In the genomic region with DNA sequence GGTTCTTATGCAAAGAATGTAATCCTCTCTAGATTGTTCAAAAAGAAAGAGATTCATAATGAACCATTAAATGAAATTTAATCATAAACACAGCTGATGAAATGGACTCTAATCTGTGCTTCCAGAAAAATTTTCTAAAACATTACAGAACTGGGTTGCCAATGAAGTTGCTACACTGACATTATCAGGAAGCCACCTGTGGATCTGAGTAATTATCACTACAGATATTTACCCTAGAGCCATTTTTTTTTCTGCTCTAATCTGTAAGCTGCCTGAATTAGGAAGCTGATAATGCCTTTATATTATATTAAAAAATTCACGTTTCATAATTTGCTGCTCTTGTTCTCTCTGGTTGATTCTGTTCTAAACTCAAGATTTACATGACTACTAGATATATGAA, we compare ENCODE assay signal across 27 cellular contexts.
"Had no signal": no experiment of that assay in that cellular context is flagged by ENCODE, and none has a peak within 500 bp of the region (broad histone marks: within the 10 kb centered on the region; RNA-seq: fewer than 3 reads in every experiment).

No MANE protein-coding gene starts in this region.

- H3K27me3 ChIP-seq: neural progenitor cell, ovary, right lobe of liver, sigmoid colon, stomach, thyroid gland, tibial nerve, upper lobe of left lung, vagina had no signal

- DNase-seq: occipital lobe; ovary; posterior cingulate gyrus; psoas muscle; right cardiac atrium; right lobe of liver; sigmoid colon; small intestine; stimulated activated CD4-positive, alpha-beta T cell treated with anti-CD3 and anti-CD28 coated beads, Interleukin-15, amount 100 ng/mL, for 24 hours; stimulated activated CD4-positive, alpha-beta T cell treated with anti-CD3 and anti-CD28 coated beads, Interleukin-2, amount 100 ng/mL, for 24 hours; stimulated activated CD4-positive, alpha-beta T cell treated with anti-CD3 and anti-CD28 coated beads, Interleukin-2, amount 100 ng/mL, for 48 hours; stimulated activated CD4-positive, alpha-beta T cell treated with anti-CD3 and anti-CD28 coated beads, Interleukin-4, amount 100 ng/mL, for 24 hours; stimulated activated naive B cell treated with anti-CD40 and anti-IgM and Interleukin-4, amounts not matched to agents 10 μg/mL and 1 μg/mL and 100 μg/mL, for 72 hours; stimulated activated naive CD4-positive, alpha-beta T cell treated with Interleukin-2 at 50 U/mL for 16 hours; stomach; thyroid gland; trophoblast cell; upper lobe of left lung had no signal

- H3K4me3 Mint-ChIP-seq: nephron; neural progenitor cell; stimulated activated effector memory CD8-positive, alpha-beta T cell treated with anti-CD3 and anti-CD28 coated beads, Interleukin-12 subunit alpha, Interleukin-12 subunit beta, amount 100 ng/mL, for 72 hours; stimulated activated naive B cell treated with anti-CD40 and anti-IgM and Interleukin-4, amounts not matched to agents 10 μg/mL and 1 μg/mL and 100 μg/mL, for 72 hours; stimulated activated naive CD8-positive, alpha-beta T cell treated with anti-CD3 and anti-CD28 coated beads, Interleukin-15, Interleukin-2, amounts not matched to agents 100 ng/mL and 50 ng/mL, for 24 hours had no signal

- H3K9me3 Mint-ChIP-seq: nephron had no signal

- H3K4me3 ChIP-seq: neural progenitor cell, ovary, psoas muscle, right lobe of liver, sigmoid colon, stomach, thoracic aorta, thyroid gland, tibial nerve, upper lobe of left lung, vagina had no signal

- H3K36me3 Mint-ChIP-seq: neural progenitor cell; stimulated activated effector memory CD8-positive, alpha-beta T cell treated with anti-CD3 and anti-CD28 coated beads, Interleukin-12 subunit alpha, Interleukin-12 subunit beta, amount 100 ng/mL, for 72 hours; stimulated activated naive B cell treated with anti-CD40 and anti-IgM and Interleukin-4, amounts not matched to agents 10 μg/mL and 1 μg/mL and 100 μg/mL, for 72 hours had no signal

- H3K9ac ChIP-seq: neural progenitor cell, parathyroid adenoma had no signal

- H3K36me3 ChIP-seq: neural progenitor cell, ovary, right lobe of liver, sigmoid colon, stomach, thoracic aorta, thyroid gland, tibial nerve, upper lobe of left lung, vagina had no signal

- ATAC-seq: psoas muscle; right cardiac atrium; right lobe of liver; stimulated activated effector memory CD8-positive, alpha-beta T cell treated with anti-CD3 and anti-CD28 coated beads, Interleukin-12 subunit alpha, Interleukin-12 subunit beta, amount 100 ng/mL, for 72 hours; stimulated activated naive B cell treated with anti-CD40 and anti-IgM and Interleukin-4, amounts not matched to agents 10 μg/mL and 1 μg/mL and 100 μg/mL, for 72 hours had no signal

- H3K27me3 Mint-ChIP-seq: progenitor cell of endocrine pancreas; stimulated activated naive B cell treated with anti-CD40 and anti-IgM and Interleukin-4, amounts not matched to agents 10 μg/mL and 1 μg/mL and 100 μg/mL, for 72 hours; stimulated activated naive CD8-positive, alpha-beta T cell treated with anti-CD3 and anti-CD28 coated beads, Interleukin-15, Interleukin-2, amounts not matched to agents 100 ng/mL and 50 ng/mL, for 24 hours had no signal

- H3K9me3 ChIP-seq: psoas muscle, right lobe of liver, sigmoid colon, stomach, thoracic aorta, thyroid gland, upper lobe of left lung, vagina had no signal

- H3K27ac Mint-ChIP-seq: nephron; neural progenitor cell; progenitor cell of endocrine pancreas; stimulated activated effector memory CD8-positive, alpha-beta T cell treated with anti-CD3 and anti-CD28 coated beads, Interleukin-12 subunit alpha, Interleukin-12 subunit beta, amount 100 ng/mL, for 72 hours; stimulated activated naive B cell treated with anti-CD40 and anti-IgM and Interleukin-4, amounts not matched to agents 10 μg/mL and 1 μg/mL and 100 μg/mL, for 72 hours; stimulated activated naive CD8-positive, alpha-beta T cell treated with anti-CD3 and anti-CD28 coated beads, Interleukin-15, Interleukin-2, amounts not matched to agents 100 ng/mL and 50 ng/mL, for 24 hours had no signal

- H3K27ac ChIP-seq: neural progenitor cell, ovary, parathyroid adenoma, psoas muscle, right lobe of liver, sigmoid colon, stomach, thoracic aorta, thyroid gland, tibial nerve, upper lobe of left lung, vagina had no signal

- H3K4me1 Mint-ChIP-seq: nephron; neural progenitor cell; stimulated activated effector memory CD8-positive, alpha-beta T cell treated with anti-CD3 and anti-CD28 coated beads, Interleukin-12 subunit alpha, Interleukin-12 subunit beta, amount 100 ng/mL, for 72 hours; stimulated activated naive B cell treated with anti-CD40 and anti-IgM and Interleukin-4, amounts not matched to agents 10 μg/mL and 1 μg/mL and 100 μg/mL, for 72 hours had no signal

- H3K4me1 ChIP-seq: neural progenitor cell, parathyroid adenoma, psoas muscle, right lobe of liver, sigmoid colon, stomach, thyroid gland, tibial nerve, upper lobe of left lung, vagina had no signal
